In the genomic region with DNA sequence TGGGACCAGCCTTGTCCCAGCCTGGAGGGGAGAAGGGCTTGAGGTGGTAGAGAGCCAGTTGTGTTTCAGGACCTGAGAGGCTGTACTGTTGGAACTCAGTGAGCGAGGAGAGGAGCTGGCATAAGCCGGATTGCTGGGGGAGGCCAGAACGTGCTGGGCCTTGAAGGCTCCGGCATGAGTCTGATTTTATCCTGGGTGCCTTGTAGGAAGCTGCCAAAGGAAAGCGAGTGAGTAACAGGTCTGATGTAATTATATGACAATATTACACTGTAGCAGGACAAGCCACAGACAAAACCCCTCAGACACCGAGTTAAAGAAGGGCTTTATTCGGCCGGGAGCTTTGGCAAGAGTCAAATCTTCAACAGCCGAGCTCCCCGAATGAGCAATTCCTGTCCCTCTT, we compare ENCODE assay signal across 11 cellular contexts. TPM values are rescaled to one million over a fixed set of nuclear protein-coding genes. Genes with fewer than 3 reads are reported as not detected.
DNase-seq lines count a peak whose midpoint lies in the region; ATAC-seq and TF ChIP-seq lines count a peak whose summit lies in the region.
"Had no signal": no experiment of that assay in that cellular context is flagged by ENCODE, and none has a peak within 500 bp of the region (broad histone marks: within the 10 kb centered on the region; RNA-seq: fewer than 3 reads in every experiment).

No MANE protein-coding gene starts in this region.

- H3K27me3 ChIP-seq in brain microvascular endothelial cell (replicated peaks) (no peaks in the 10 kb centered on the region), testis (no peaks in the 10 kb centered on the region)
- H3K27me3 ChIP-seq: gastroesophageal sphincter had no signal

- in situ Hi-C loops in brain microvascular endothelial cell (cut with HindIII; ENCODE audit: low pct_ligation_motif_present, low sequenced_read_pairs) = no loop called here

- intact Hi-C loops in testis (cut with DNase I; ENCODE audit: low total_unique reads) = no loop called here

- DNase-seq in activated naive CD4-positive, alpha-beta T cell treated with anti-CD3 and anti-CD28 coated beads, Interleukin-2, amount 50 U/mL, for 72 hours (ENCODE audit: low spot score in 2 of 2) = no peak
- DNase-seq in activated naive CD4-positive, alpha-beta T cell (lab: John Stamatoyannopoulos, UW) = no peak
- DNase-seq in brain microvascular endothelial cell = peak; percentile 24
- DNase-seq in kidney tubule cell (ENCODE audit: low spot score) = peak; percentile 85
- DNase-seq in testis = peak; percentile 60
- DNase-seq in GM10248 (ENCODE audit: extremely low spot score) = no peak
- DNase-seq in NOMO-1 treated with DMSO at 0.1 percent for 48 hours (lab: John Stamatoyannopoulos, UW; ENCODE audit: unreplicated experiment) = no peak
- DNase-seq: NCI-H526 had no signal

- H3K36me3 ChIP-seq in brain microvascular endothelial cell (replicated peaks) (no peaks in the 10 kb centered on the region), testis (ENCODE audit: low read depth, missing control alignments) (no peaks in the 10 kb centered on the region)

- peak overlapping the region; percentile 55 to 74 for H3K27ac Mint-ChIP-seq in activated naive CD4-positive, alpha-beta T cell treated with anti-CD3 and anti-CD28 coated beads, Interleukin-2, amount 50 U/mL, for 72 hours

- POLR2A ChIA-PET in GM10248 (lab: Yijun Ruan, JAX) = no interaction called here

- peaks cover 4% of the 10 kb centered on the region in 2 donors for H3K36me3 Mint-ChIP-seq in activated naive CD4-positive, alpha-beta T cell treated with anti-CD3 and anti-CD28 coated beads, Interleukin-2, amount 50 U/mL, for 72 hours

- WGBS in testis, 2 donors = 50 to 68% methylated on average over 10 of the region's 10 CpGs

- H3K4me1 ChIP-seq in testis = peaks cover 6% of the 10 kb centered on the region

- TF ChIP-seq CTCF in brain microvascular endothelial cell (IDR thresholded peaks at IDR 0.05; ENCODE audit: low read depth, low read length, missing control alignments) = no peak
- no peak for TF ChIP-seq CTCF in testis (IDR thresholded peaks at IDR 0.05)
- TF ChIP-seq CTCF in GM10248 (IDR thresholded peaks at IDR 0.05; ENCODE audit: control extremely low read depth, extremely low read depth, low read depth, missing control alignments) = no peak

- peaks cover 2% of the 10 kb centered on the region in 2 donors for H3K9me3 Mint-ChIP-seq in activated naive CD4-positive, alpha-beta T cell treated with anti-CD3 and anti-CD28 coated beads, Interleukin-2, amount 50 U/mL, for 72 hours
- H3K9me3 Mint-ChIP-seq: activated naive CD4-positive, alpha-beta T cell treated with anti-CD3 and anti-CD28 coated beads, Interleukin-2, amount 50 U/mL, for 24 hours had no signal

- H3K4me3 ChIP-seq in brain microvascular endothelial cell (ENCODE audit: low read depth, low read length) (no peak overlapping the region), testis (no peak overlapping the region)
- H3K4me3 ChIP-seq: gastroesophageal sphincter had no signal

- no peak for ATAC-seq in activated naive CD4-positive, alpha-beta T cell treated with anti-CD3 and anti-CD28 coated beads, Interleukin-2, amount 50 U/mL, for 72 hours
- no peak for ATAC-seq in GM18907 (IDR thresholded peaks at IDR 0.05; ENCODE audit: unreplicated experiment)
- ATAC-seq: gastroesophageal sphincter had no signal

- H3K27ac ChIP-seq in brain microvascular endothelial cell = no peak overlapping the region
- H3K27ac ChIP-seq in testis = no peak overlapping the region
- H3K27ac ChIP-seq: gastroesophageal sphincter had no signal

- no peaks in the 10 kb centered on the region for H3K9me3 ChIP-seq in testis
- H3K9me3 ChIP-seq: gastroesophageal sphincter had no signal

- TF ChIP-seq POLR2A in testis (IDR thresholded peaks at IDR 0.05) = no peak

- CTCF ChIA-PET in GM10248 (lab: Yijun Ruan, JAX) = interaction anchor here (0.7 kb wide), 1 partner anchor 18 kb away, joined by 3 read pairs; no protein-coding TSS in a partner anchor

RNA-seq across cellular contexts. Expression of a gene that starts 17.2 kb away (rescaled TPM):
- 10 to 100 TPM; 37.3 to 58.0 TPM for total RNA-seq in activated naive CD4-positive, alpha-beta T cell treated with anti-CD3 and anti-CD28 coated beads, Interleukin-2, amount 50 U/mL, for 72 hours
- 10 to 100 TPM; 82.0 to 95.0 TPM for total RNA-seq in testis
- 106 TPM for polyA plus RNA-seq in testis (ENCODE audit: insufficient read depth, low read depth, low replicate concordance)

RNA-seq across cellular contexts. Expression of a gene that starts 32.2 kb away (rescaled TPM):
- total RNA-seq in activated naive CD4-positive, alpha-beta T cell treated with anti-CD3 and anti-CD28 coated beads, Interleukin-2, amount 50 U/mL, for 72 hours = 10 to 100 TPM; 49.1 to 62.6 TPM
- 100 to 1,000 TPM; 146 to 176 TPM for total RNA-seq in testis
- 134 TPM for polyA plus RNA-seq in testis (ENCODE audit: insufficient read depth, low read depth, low replicate concordance)

Comparison
In these comparisons a context has a peak if more than half of its experiments do, and no peak if none do; other contexts are left out.
1. DNase-seq: peak in brain microvascular endothelial cell (single experiment), kidney tubule cell (single experiment) and testis (single experiment); none in activated naive CD4-positive, alpha-beta T cell treated with anti-CD3 and anti-CD28 coated beads, Interleukin-2, amount 50 U/mL, for 72 hours (0 of 2), activated naive CD4-positive, alpha-beta T cell (0 of 4), GM10248 (single experiment) and NOMO-1 treated with DMSO at 0.1 percent for 48 hours (single experiment).